ENCODE assay signal across 20 cellular contexts in genomic region chr16:7182510-7183109, GRCh38.
DNase-seq lines count a peak whose midpoint lies in the region; TF ChIP-seq lines count a peak whose summit lies in the region.
"Had no signal": no experiment of that assay in that cellular context is flagged by ENCODE, and none has a peak within 500 bp of the region (broad histone marks: within the 10 kb centered on the region; RNA-seq: fewer than 3 reads in every experiment).

No MANE protein-coding gene starts in this region.

- H3K4me1 ChIP-seq in adipocyte (ENCODE audit: control insufficient read depth, insufficient read depth, low read length) (no peaks in the 10 kb centered on the region), liver (ENCODE audit: control insufficient read depth in 4 of 4, insufficient read depth in 4 of 4, low read length in 3 of 4) (no peaks in the 10 kb centered on the region)
- H3K4me1 ChIP-seq: gastrocnemius medialis, left lung had no signal

- H3K27me3 ChIP-seq in adipocyte (replicated peaks; ENCODE audit: control insufficient read depth, insufficient read depth, low read length) (no peaks in the 10 kb centered on the region), liver (ENCODE audit: control insufficient read depth in 4 of 4, insufficient read depth in 4 of 4, low read length in 3 of 4) (no peaks in the 10 kb centered on the region)
- H3K27me3 ChIP-seq: gastrocnemius medialis, left lung, neutrophil had no signal

- TF ChIP-seq EP300 in Ishikawa (IDR thresholded peaks at IDR 0.05; ENCODE audit: borderline replicate concordance): no peak

- peaks cover 12% of the 10 kb centered on the region for H3K9me3 ChIP-seq in adipocyte (ENCODE audit: control insufficient read depth, low read length)
- peaks cover 0 to 5% (median 0%) of the 10 kb centered on the region in 4 donors for H3K9me3 ChIP-seq in liver (ENCODE audit: control insufficient read depth in 4 of 4, low read length in 3 of 4)
- H3K9me3 ChIP-seq: gastrocnemius medialis, neutrophil had no signal

- TF ChIP-seq CTCF in liver (IDR thresholded peaks at IDR 0.05; ENCODE audit: low read depth, low read length, missing input control) (no peak), GM13976 (IDR thresholded peaks at IDR 0.05; ENCODE audit: borderline replicate concordance, control extremely low read depth, extremely low read depth, insufficient read depth, missing control alignments) (no peak)

- 49% methylated on average over 3 of the region's 3 CpGs for WGBS in liver

- H3K36me3 ChIP-seq in adipocyte (ENCODE audit: control insufficient read depth, insufficient read depth, low read length, severe bottlenecking) (no peaks in the 10 kb centered on the region), liver (ENCODE audit: control insufficient read depth in 4 of 4, insufficient read depth in 3 of 4, low read depth in 1 of 4, low read length in 3 of 4) (no peaks in the 10 kb centered on the region)
- H3K36me3 ChIP-seq: gastrocnemius medialis, left lung, neutrophil had no signal

- H3K4me3 ChIP-seq in adipocyte (ENCODE audit: low read length): no peak overlapping the region
- H3K4me3 ChIP-seq in liver (ENCODE audit: low read depth in 1 of 3, low read length in 3 of 3): no peak overlapping the region
- H3K4me3 ChIP-seq: gastrocnemius medialis, left lung, PC-9, SK-N-MC had no signal

- no peak for TF ChIP-seq RAD21 in Ishikawa (IDR thresholded peaks at IDR 0.05; ENCODE audit: low read depth)
- TF ChIP-seq RAD21 in liver (IDR thresholded peaks at IDR 0.05): no peak

- in situ Hi-C loops in Caki2 (cut with HindIII; ENCODE audit: low pct_unique_long_range_greater_than_20kb, low sequenced_read_pairs) (no loop called here), GM13976 (cut with MboI; ENCODE audit: low sequenced_read_pairs, unreplicated experiment) (no loop called here)

- DNase-seq in Caki2 (ENCODE audit: low read depth) (peak; percentile 35), adipocyte (ENCODE audit: low read depth) (peak; percentile 1), amygdala (lab: John Stamatoyannopoulos, UW) (no peak), GM13976 (ENCODE audit: low spot score) (no peak), NCI-H82 (lab: John Stamatoyannopoulos, UW) (no peak)
- no peak for DNase-seq in activated naive CD4-positive, alpha-beta T cell (lab: John Stamatoyannopoulos, UW)
- DNase-seq: activated CD4-positive, alpha-beta T cell treated with anti-CD3 and anti-CD28 coated beads for 36 hours; activated CD8-positive, alpha-beta memory T cell treated with anti-CD3 and anti-CD28 coated beads, Interleukin-2, amount 10 ng/mL, durations not matched to agents 7 days and 5 days; CD4-positive, CD25-positive, alpha-beta regulatory T cell; erythroblast; gastrocnemius medialis; left lung; NCI-H1417 treated with DMSO at 0.1 percent for 48 hours; NCI-H526; PC-9; T1000 had no signal

- H3K27ac ChIP-seq in liver (ENCODE audit: low read depth in 1 of 2, low read length in 2 of 2): no peak overlapping the region
- H3K27ac ChIP-seq: gastrocnemius medialis, left lung, neutrophil, PC-9, SK-N-MC had no signal

- H3K9ac ChIP-seq in adipocyte (ENCODE audit: low read length) (no peak overlapping the region), liver (ENCODE audit: low read depth in 1 of 2, low read length in 2 of 2) (no peak overlapping the region)

TF ChIP-seq in Ishikawa, 13 proteins besides CTCF, POLR2A, EP300 and RAD21:
- TF ChIP-seq REST (IDR thresholded peaks at IDR 0.05; ENCODE audit: low read depth) (peak; percentile 85), CEBPB (IDR thresholded peaks at IDR 0.05) (no peak)

TF ChIP-seq in liver, 16 proteins besides CTCF, POLR2A, EP300 and RAD21:
- TF ChIP-seq REST (IDR thresholded peaks at IDR 0.05) (peak; percentile 97), NR2F2 (IDR thresholded peaks at IDR 0.05) (no peak)

Comparison
In these comparisons a context has a peak if more than half of its experiments do, and no peak if none do; other contexts are left out.
1. DNase-seq: peak in Caki2 (single experiment) and adipocyte (single experiment); none in amygdala (0 of 56), GM13976 (single experiment), activated naive CD4-positive, alpha-beta T cell (0 of 4) and NCI-H82 (single experiment).